ENCODE assay signal across 1 cellular context in genomic region chr4:139665690-139666529, GRCh38.
TF ChIP-seq lines count a peak whose summit lies in the region.

Gene MGST2 (plus strand): TSS chr4:139665819. CDS start chr4:139666020, 201 bp downstream.

TF ChIP-seq in HEK293, 187 proteins besides CTCF, POLR2A, EP300 and RAD21 (continued from another document and continues in another):
- no peak; the same call in 1 of the 2 replicates for TF ChIP-seq ZNF660 (tag by site-specific recombination; IDR thresholded peaks at IDR 0.05)
- TF ChIP-seq GLIS1 (tag by site-specific recombination; IDR thresholded peaks at IDR 0.05), result peak; percentile 24; the same call in 1 of the 2 replicates
- no peak for TF ChIP-seq ZNF169 (tag by site-specific recombination; IDR thresholded peaks at IDR 0.05)
- TF ChIP-seq ZNF146 (tag by site-specific recombination; IDR thresholded peaks at IDR 0.05), result no peak
- TF ChIP-seq, protein P1, sequence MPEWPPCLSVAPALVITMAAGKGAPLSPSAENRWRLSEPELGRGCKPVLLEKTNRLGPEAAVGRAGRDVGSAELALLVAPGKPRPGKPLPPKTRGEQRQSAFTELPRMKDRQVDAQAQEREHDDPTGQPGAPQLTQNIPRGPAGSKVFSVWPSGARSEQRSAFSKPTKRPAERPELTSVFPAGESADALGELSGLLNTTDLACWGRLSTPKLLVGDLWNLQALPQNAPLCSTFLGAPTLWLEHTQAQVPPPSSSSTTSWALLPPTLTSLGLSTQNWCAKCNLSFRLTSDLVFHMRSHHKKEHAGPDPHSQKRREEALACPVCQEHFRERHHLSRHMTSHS (tag by site-specific recombination; IDR thresholded peaks at IDR 0.05), result no peak
- TF ChIP-seq ZBTB20 (tag by site-specific recombination; IDR thresholded peaks at IDR 0.05), result peak; percentile 58; the same call in 1 of the 2 replicates
- TF ChIP-seq, protein P2, sequence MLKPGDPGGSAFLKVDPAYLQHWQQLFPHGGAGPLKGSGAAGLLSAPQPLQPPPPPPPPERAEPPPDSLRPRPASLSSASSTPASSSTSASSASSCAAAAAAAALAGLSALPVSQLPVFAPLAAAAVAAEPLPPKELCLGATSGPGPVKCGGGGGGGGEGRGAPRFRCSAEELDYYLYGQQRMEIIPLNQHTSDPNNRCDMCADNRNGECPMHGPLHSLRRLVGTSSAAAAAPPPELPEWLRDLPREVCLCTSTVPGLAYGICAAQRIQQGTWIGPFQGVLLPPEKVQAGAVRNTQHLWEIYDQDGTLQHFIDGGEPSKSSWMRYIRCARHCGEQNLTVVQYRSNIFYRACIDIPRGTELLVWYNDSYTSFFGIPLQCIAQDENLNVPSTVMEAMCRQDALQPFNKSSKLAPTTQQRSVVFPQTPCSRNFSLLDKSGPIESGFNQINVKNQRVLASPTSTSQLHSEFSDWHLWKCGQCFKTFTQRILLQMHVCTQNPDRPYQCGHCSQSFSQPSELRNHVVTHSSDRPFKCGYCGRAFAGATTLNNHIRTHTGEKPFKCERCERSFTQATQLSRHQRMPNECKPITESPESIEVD (tag by site-specific recombination; IDR thresholded peaks at IDR 0.05), result no peak
- no peak for TF ChIP-seq ZNF747 (tag by site-specific recombination; IDR thresholded peaks at IDR 0.05)
- peak; percentile 78 for TF ChIP-seq SP7 (tag by site-specific recombination; IDR thresholded peaks at IDR 0.05)
- TF ChIP-seq, protein P3, sequence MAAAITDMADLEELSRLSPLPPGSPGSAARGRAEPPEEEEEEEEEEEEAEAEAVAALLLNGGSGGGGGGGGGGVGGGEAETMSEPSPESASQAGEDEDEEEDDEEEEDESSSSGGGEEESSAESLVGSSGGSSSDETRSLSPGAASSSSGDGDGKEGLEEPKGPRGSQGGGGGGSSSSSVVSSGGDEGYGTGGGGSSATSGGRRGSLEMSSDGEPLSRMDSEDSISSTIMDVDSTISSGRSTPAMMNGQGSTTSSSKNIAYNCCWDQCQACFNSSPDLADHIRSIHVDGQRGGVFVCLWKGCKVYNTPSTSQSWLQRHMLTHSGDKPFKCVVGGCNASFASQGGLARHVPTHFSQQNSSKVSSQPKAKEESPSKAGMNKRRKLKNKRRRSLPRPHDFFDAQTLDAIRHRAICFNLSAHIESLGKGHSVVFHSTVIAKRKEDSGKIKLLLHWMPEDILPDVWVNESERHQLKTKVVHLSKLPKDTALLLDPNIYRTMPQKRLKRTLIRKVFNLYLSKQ (tag by site-specific recombination; IDR thresholded peaks at IDR 0.05; ENCODE audit: borderline replicate concordance), result no peak
- TF ChIP-seq, protein P4, sequence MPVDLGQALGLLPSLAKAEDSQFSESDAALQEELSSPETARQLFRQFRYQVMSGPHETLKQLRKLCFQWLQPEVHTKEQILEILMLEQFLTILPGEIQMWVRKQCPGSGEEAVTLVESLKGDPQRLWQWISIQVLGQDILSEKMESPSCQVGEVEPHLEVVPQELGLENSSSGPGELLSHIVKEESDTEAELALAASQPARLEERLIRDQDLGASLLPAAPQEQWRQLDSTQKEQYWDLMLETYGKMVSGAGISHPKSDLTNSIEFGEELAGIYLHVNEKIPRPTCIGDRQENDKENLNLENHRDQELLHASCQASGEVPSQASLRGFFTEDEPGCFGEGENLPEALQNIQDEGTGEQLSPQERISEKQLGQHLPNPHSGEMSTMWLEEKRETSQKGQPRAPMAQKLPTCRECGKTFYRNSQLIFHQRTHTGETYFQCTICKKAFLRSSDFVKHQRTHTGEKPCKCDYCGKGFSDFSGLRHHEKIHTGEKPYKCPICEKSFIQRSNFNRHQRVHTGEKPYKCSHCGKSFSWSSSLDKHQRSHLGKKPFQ (tag by site-specific recombination; IDR thresholded peaks at IDR 0.05), result peak; percentile 75
- TF ChIP-seq, protein P5, sequence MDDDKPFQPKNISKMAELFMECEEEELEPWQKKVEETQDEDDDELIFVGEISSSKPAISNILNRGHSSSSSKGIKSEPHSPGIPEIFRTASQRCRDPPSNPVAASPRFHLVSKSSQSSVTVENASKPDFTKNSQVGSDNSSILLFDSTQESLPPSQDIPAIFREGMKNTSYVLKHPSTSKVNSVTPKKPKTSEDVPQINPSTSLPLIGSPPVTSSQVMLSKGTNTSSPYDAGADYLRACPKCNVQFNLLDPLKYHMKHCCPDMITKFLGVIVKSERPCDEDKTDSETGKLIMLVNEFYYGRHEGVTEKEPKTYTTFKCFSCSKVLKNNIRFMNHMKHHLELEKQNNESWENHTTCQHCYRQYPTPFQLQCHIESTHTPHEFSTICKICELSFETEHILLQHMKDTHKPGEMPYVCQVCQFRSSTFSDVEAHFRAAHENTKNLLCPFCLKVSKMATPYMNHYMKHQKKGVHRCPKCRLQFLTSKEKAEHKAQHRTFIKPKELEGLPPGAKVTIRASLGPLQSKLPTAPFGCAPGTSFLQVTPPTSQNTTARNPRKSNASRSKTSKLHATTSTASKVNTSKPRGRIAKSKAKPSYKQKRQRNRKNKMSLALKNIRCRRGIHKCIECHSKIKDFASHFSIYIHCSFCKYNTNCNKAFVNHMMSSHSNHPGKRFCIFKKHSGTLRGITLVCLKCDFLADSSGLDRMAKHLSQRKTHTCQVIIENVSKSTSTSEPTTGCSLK (tag by site-specific recombination; IDR thresholded peaks at IDR 0.05), result no peak
- TF ChIP-seq ZBTB17 (tag by site-specific recombination; IDR thresholded peaks at IDR 0.05), result peak; percentile 98
- TF ChIP-seq ZNF302 (tag by site-specific recombination; IDR thresholded peaks at IDR 0.05; ENCODE audit: low read depth), result no peak
- no peak for TF ChIP-seq ZBTB44 (tag by site-specific recombination; IDR thresholded peaks at IDR 0.05)
- TF ChIP-seq ZNF175 (tag by site-specific recombination; IDR thresholded peaks at IDR 0.05), result no peak
- TF ChIP-seq ZNF416 (tag by site-specific recombination; IDR thresholded peaks at IDR 0.05), result no peak
- no peak for TF ChIP-seq ZNF292 (tag by site-specific recombination; IDR thresholded peaks at IDR 0.05; ENCODE audit: borderline replicate concordance, low read depth)
- no peak for TF ChIP-seq ZNF148 (tag by site-specific recombination; IDR thresholded peaks at IDR 0.05; ENCODE audit: borderline replicate concordance)
- peak; percentile 59; the same call in 1 of the 2 replicates for TF ChIP-seq ZSCAN30 (tag by site-specific recombination; IDR thresholded peaks at IDR 0.05)
- no peak for TF ChIP-seq ZNF510 (tag by site-specific recombination; IDR thresholded peaks at IDR 0.05; ENCODE audit: insufficient replicate concordance)
- no peak for TF ChIP-seq ZNF549 (tag by site-specific recombination; IDR thresholded peaks at IDR 0.05)
- TF ChIP-seq, protein P6, sequence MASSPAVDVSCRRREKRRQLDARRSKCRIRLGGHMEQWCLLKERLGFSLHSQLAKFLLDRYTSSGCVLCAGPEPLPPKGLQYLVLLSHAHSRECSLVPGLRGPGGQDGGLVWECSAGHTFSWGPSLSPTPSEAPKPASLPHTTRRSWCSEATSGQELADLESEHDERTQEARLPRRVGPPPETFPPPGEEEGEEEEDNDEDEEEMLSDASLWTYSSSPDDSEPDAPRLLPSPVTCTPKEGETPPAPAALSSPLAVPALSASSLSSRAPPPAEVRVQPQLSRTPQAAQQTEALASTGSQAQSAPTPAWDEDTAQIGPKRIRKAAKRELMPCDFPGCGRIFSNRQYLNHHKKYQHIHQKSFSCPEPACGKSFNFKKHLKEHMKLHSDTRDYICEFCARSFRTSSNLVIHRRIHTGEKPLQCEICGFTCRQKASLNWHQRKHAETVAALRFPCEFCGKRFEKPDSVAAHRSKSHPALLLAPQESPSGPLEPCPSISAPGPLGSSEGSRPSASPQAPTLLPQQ (tag by site-specific recombination; IDR thresholded peaks at IDR 0.05), result 0 out of 2 replicates have a peak, but pooled peaks have one; percentile 65
- TF ChIP-seq, protein P7, sequence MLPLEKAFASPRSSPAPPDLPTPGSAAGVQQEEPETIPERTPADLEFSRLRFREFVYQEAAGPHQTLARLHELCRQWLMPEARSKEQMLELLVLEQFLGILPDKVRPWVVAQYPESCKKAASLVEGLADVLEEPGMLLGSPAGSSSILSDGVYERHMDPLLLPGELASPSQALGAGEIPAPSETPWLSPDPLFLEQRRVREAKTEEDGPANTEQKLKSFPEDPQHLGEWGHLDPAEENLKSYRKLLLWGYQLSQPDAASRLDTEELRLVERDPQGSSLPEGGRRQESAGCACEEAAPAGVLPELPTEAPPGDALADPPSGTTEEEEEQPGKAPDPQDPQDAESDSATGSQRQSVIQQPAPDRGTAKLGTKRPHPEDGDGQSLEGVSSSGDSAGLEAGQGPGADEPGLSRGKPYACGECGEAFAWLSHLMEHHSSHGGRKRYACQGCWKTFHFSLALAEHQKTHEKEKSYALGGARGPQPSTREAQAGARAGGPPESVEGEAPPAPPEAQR (tag by site-specific recombination; IDR thresholded peaks at IDR 0.05), result 0 out of 2 replicates have a peak, but pooled peaks have one; percentile 28
- TF ChIP-seq ZBTB8A (tag by site-specific recombination; IDR thresholded peaks at IDR 0.05), result 0 out of 2 replicates have a peak, but pooled peaks have one; percentile 15
- no peak for TF ChIP-seq KLF7 (tag by site-specific recombination; IDR thresholded peaks at IDR 0.05; ENCODE audit: borderline replicate concordance)
- 0 out of 2 replicates have a peak, but pooled peaks have one; percentile 26 for TF ChIP-seq ZEB2 (tag by site-specific recombination; IDR thresholded peaks at IDR 0.05)
- TF ChIP-seq YY1 (tag by site-specific recombination; IDR thresholded peaks at IDR 0.05), result peak; percentile 71; the same call in 1 of the 2 replicates
- no peak for TF ChIP-seq ZNF830 (tag by site-specific recombination; IDR thresholded peaks at IDR 0.05; ENCODE audit: low read depth)
- no peak for TF ChIP-seq ZNF138 (tag by site-specific recombination; IDR thresholded peaks at IDR 0.05; ENCODE audit: borderline replicate concordance)
- TF ChIP-seq ZNF704 (tag by site-specific recombination; IDR thresholded peaks at IDR 0.05), result no peak
- no peak for TF ChIP-seq ZNF623 (tag by site-specific recombination; IDR thresholded peaks at IDR 0.05)
- no peak for TF ChIP-seq ZNF776 (tag by site-specific recombination; IDR thresholded peaks at IDR 0.05; ENCODE audit: borderline replicate concordance)
- peak; percentile 89 for TF ChIP-seq ZNF398 (tag by site-specific recombination; IDR thresholded peaks at IDR 0.05)
- TF ChIP-seq ZNF645 (tag by site-specific recombination; IDR thresholded peaks at IDR 0.05), result no peak
- TF ChIP-seq ZNF202 (tag by site-specific recombination; IDR thresholded peaks at IDR 0.05; ENCODE audit: borderline replicate concordance), result no peak
- TF ChIP-seq ZNF501 (tag by site-specific recombination; IDR thresholded peaks at IDR 0.05), result no peak; the same call in 1 of the 2 replicates
- TF ChIP-seq SALL2 (tag by site-specific recombination; IDR thresholded peaks at IDR 0.05; ENCODE audit: borderline replicate concordance), result no peak
